In genomic region chr21:23792300-23792699, GRCh38 we compare ENCODE assay signal across 34 cellular contexts.
"Had no signal": no experiment of that assay in that cellular context is flagged by ENCODE, and none has a peak within 500 bp of the region (broad histone marks: within the 10 kb centered on the region; RNA-seq: fewer than 3 reads in every experiment).

No MANE protein-coding gene starts in this region.

- H3K4me3 ChIP-seq: MG63 had no signal

- H3K9ac ChIP-seq: KMS-11 had no signal

- DNase-seq: Karpas-422, Kasumi-1, MG63, MM.1S, MV-4-11, NCI-H1048, NCI-H1092, NCI-H1092 treated with DMSO at 0.1 percent for 48 hours, NCI-H1105, NCI-H1105 treated with DMSO at 0.1 percent for 48 hours, NCI-H1417, NCI-H1417 treated with DMSO at 0.1 percent for 48 hours, NCI-H1436, NCI-H1436 treated with DMSO at 0.1 percent for 48 hours, NCI-H146, NCI-H1694, NCI-H1694 treated with DMSO at 0.1 percent for 48 hours, NCI-H187, NCI-H187 treated with DMSO at 0.1 percent for 48 hours, NCI-H1930, NCI-H2029, NCI-H2029 treated with DMSO at 0.1 percent for 48 hours, NCI-H2081, NCI-H2081 treated with DMSO at 0.1 percent for 48 hours, NCI-H2107, NCI-H2171, NCI-H2171 treated with DMSO at 0.1 percent for 48 hours, NCI-H2227 treated with DMSO at 0.1 percent for 48 hours, NCI-H226, NCI-H345, NCI-H446, NCI-H446 treated with DMSO at 0.1 percent for 48 hours, NCI-H510A had no signal

- H3K4me2 ChIP-seq: KMS-11 had no signal

- H3K27ac ChIP-seq: KMS-11 had no signal

- H3K27me3 ChIP-seq: MG63 had no signal

- H3K9me3 ChIP-seq: MG63 had no signal

- H3K36me3 ChIP-seq: MG63 had no signal
